Comparison of ENCODE assay signal across 8 cellular contexts in the genomic region with DNA sequence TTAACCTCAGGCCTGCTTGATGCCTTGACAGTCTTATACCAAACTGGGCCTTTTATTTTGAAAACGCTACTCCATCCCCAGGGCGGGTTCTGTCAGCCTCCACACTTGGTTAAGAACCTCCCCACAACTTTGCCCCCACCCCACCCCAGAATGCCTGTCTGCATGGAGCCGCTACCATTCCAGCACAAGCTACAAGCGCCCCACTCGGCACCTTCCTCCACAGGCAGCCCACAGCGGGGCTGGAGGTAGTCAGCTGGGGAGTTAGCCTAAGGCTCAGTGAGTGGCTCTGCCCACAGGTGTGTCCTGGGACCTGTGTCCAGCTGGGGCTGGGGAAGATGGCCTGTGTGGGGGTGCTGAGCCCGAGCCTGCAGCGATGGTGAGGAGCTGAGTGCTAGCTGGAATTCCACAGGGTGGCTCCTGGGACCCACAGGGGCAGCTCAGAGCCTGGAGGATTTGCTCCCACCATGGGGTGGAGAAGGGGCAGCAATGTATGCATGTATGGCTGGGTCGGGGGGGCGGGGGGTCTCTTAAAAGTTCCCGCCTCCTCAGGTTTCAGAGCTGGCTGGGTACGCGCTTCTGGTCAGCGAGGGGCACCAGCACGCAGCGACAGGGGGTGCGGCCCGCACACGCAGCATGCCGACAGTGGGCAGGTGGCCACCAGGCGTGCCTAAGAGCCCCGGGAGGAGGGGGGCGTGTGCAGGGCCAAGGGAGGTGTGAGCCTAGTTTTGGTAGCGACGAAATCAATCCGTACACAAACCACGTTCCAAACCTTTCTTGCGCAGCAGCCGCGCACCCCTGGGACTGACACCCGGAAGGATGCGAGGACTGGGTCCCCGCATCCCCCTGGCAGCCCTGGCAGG. TPM values are rescaled to one million over a fixed set of nuclear protein-coding genes. Genes with fewer than 3 reads are reported as not detected.
A peak's percentile ranks its signal among the peaks of the same experiment; 100 is the strongest.
DNase-seq lines count a peak whose midpoint lies in the region; ATAC-seq, FAIRE-seq and TF ChIP-seq lines count a peak whose summit lies in the region.

No MANE protein-coding gene starts in this region.

- ATAC-seq in lower lobe of right lung (peak; percentile 32 to 44), GM18502 (IDR thresholded peaks at IDR 0.05; ENCODE audit: poor library complexity, unreplicated experiment) (no peak), esophagus mucosa (no peak), GM21515 (IDR thresholded peaks at IDR 0.05; ENCODE audit: unreplicated experiment) (no peak)

- H3K27me3 ChIP-seq in bronchial epithelial cell (ENCODE audit: control insufficient read depth, insufficient read depth, low read length) (no peaks in the 10 kb centered on the region), lower lobe of right lung (ENCODE audit: low read depth) (peaks cover 7% of the 10 kb centered on the region), transverse colon (peaks cover 29% of the 10 kb centered on the region)

- H3K36me3 Mint-ChIP-seq in activated CD4-positive, alpha-beta T cell treated with anti-CD3 and anti-CD28 coated beads, Interleukin-2, amount 10 ng/mL, durations not matched to agents 24 days and 14 days (ENCODE audit: low read depth) = no peaks in the 10 kb centered on the region

- H3K4me1 Mint-ChIP-seq in activated CD4-positive, alpha-beta T cell treated with anti-CD3 and anti-CD28 coated beads, Interleukin-2, amount 10 ng/mL, durations not matched to agents 24 days and 14 days = no peaks in the 10 kb centered on the region

- no peak for TF ChIP-seq EP300 in transverse colon (IDR thresholded peaks at IDR 0.05; ENCODE audit: low read depth)

- H3K36me3 ChIP-seq in bronchial epithelial cell (ENCODE audit: control insufficient read depth, insufficient read depth, low read length) (no peaks in the 10 kb centered on the region), lower lobe of right lung (no peaks in the 10 kb centered on the region), transverse colon (no peaks in the 10 kb centered on the region)

- TF ChIP-seq POLR2A in transverse colon (IDR thresholded peaks at IDR 0.05) = no peak

- no peaks in the 10 kb centered on the region for H3K9me3 Mint-ChIP-seq in activated CD4-positive, alpha-beta T cell treated with anti-CD3 and anti-CD28 coated beads, Interleukin-2, amount 10 ng/mL, durations not matched to agents 24 days and 14 days

- in situ Hi-C loops in transverse colon (cut with MboI; ENCODE audit: low pct_ligation_motif_present in 1 of 4, low pct_unique_long_range_greater_than_20kb in 1 of 4, low sequenced_read_pairs in 3 of 4) = no loop called here

- no peak for DNase-seq in activated CD4-positive, alpha-beta T cell treated with anti-CD3 and anti-CD28 coated beads, Interleukin-2, amount 10 ng/mL, durations not matched to agents 24 days and 14 days
- DNase-seq in activated CD4-positive, alpha-beta T cell treated with anti-CD3 and anti-CD28 coated beads, Interleukin-2, amount 50 U/mL, for 4 hours = no peak
- no peak for DNase-seq in bronchial epithelial cell (ENCODE audit: low read depth)
- peak; percentile 43 for DNase-seq in lower lobe of right lung
- no peak for DNase-seq in transverse colon

- H3K4me3 ChIP-seq in bronchial epithelial cell (ENCODE audit: low read depth, low read length) (peak overlapping the region; percentile 59), lower lobe of right lung (peak overlapping the region; percentile 76), transverse colon (peak overlapping the region; percentile 42 to 71 (median 66))

- H3K4me1 ChIP-seq in lower lobe of right lung (peaks cover 15% of the 10 kb centered on the region), transverse colon (peaks cover 5 to 9% (median 6%) of the 10 kb centered on the region in 4 donors)

- H3K9me3 ChIP-seq in lower lobe of right lung (no peaks in the 10 kb centered on the region), transverse colon (no peaks in the 10 kb centered on the region)

- WGBS in transverse colon (ENCODE audit: low coverage in 1 of 2), 2 donors = 45% methylated on average over 32 of the region's 33 CpGs; no CpG with 5 or more reads in 1 of the 2 donors

- H3K27ac ChIP-seq in lower lobe of right lung (peak overlapping the region; percentile 64), transverse colon (peak overlapping the region; percentile 64 to 83 (median 68))

- H3K27me3 Mint-ChIP-seq in activated CD4-positive, alpha-beta T cell treated with anti-CD3 and anti-CD28 coated beads, Interleukin-2, amount 10 ng/mL, durations not matched to agents 24 days and 14 days = peaks cover 23% of the 10 kb centered on the region

- intact Hi-C loops in activated CD4-positive, alpha-beta T cell treated with anti-CD3 and anti-CD28 coated beads, Interleukin-2, amount 10 ng/mL, durations not matched to agents 24 days and 14 days (cut with micrococcal nuclease) = loop anchor here (5.0 kb wide), 1 partner anchor 341 kb away; the partner anchor contains the start of gene PIK3C2B
- intact Hi-C loops in lower lobe of right lung (cut with DNase I) = no loop called here
- intact Hi-C loops in transverse colon (cut with DNase I; ENCODE audit: low total_unique reads) = no loop called here

- peak; percentile 9 for TF ChIP-seq CTCF in bronchial epithelial cell (IDR thresholded peaks at IDR 0.05; ENCODE audit: insufficient read depth, low read length, severe bottlenecking)
- no peak for TF ChIP-seq CTCF in lower lobe of right lung (IDR thresholded peaks at IDR 0.05)
- no peak for TF ChIP-seq CTCF in transverse colon (IDR thresholded peaks at IDR 0.05)

- peak overlapping the region; percentile 74 for H3K4me3 Mint-ChIP-seq in activated CD4-positive, alpha-beta T cell treated with anti-CD3 and anti-CD28 coated beads, Interleukin-2, amount 10 ng/mL, durations not matched to agents 24 days and 14 days

- no peak overlapping the region for H3K27ac Mint-ChIP-seq in activated CD4-positive, alpha-beta T cell treated with anti-CD3 and anti-CD28 coated beads, Interleukin-2, amount 10 ng/mL, durations not matched to agents 24 days and 14 days

- no peak for FAIRE-seq in bronchial epithelial cell (lab: Jason Lieb, UNC)

RNA-seq across cellular contexts. Expression of gene ETNK2, which starts 0.9 kb away (rescaled TPM):
- total RNA-seq in activated CD4-positive, alpha-beta T cell treated with anti-CD3 and anti-CD28 coated beads, Interleukin-2, amount 10 ng/mL, durations not matched to agents 24 days and 14 days = 0.07 TPM in 1 of 2 replicates, not detected in the other
- total RNA-seq in bronchial epithelial cell (58.7 and 70.4 TPM in 2 replicates), lower lobe of right lung (4.5 TPM), transverse colon (1 to 10 TPM in 3 of 4 donors, not detected in 1; 1.9 to 3.7 (median 3.3) TPM), esophagus mucosa (2.8 TPM)

RNA-seq across cellular contexts. Expression of gene REN, which starts 15.2 kb away (rescaled TPM):
- not detected in 2 replicates for total RNA-seq in activated CD4-positive, alpha-beta T cell treated with anti-CD3 and anti-CD28 coated beads, Interleukin-2, amount 10 ng/mL, durations not matched to agents 24 days and 14 days
- total RNA-seq in bronchial epithelial cell (0.26 TPM in 2 replicates), lower lobe of right lung (0.59 TPM), transverse colon (1 to 10 TPM in 1 of 4 donors, not detected in 3; 2.7 TPM), esophagus mucosa (not detected)

RNA-seq across cellular contexts. Expression of gene KISS1, which starts 45.4 kb away (rescaled TPM):
- not detected in 2 replicates for total RNA-seq in activated CD4-positive, alpha-beta T cell treated with anti-CD3 and anti-CD28 coated beads, Interleukin-2, amount 10 ng/mL, durations not matched to agents 24 days and 14 days
- total RNA-seq in bronchial epithelial cell = not detected in 2 replicates
- total RNA-seq in lower lobe of right lung = not detected
- not detected for total RNA-seq in transverse colon
- total RNA-seq in esophagus mucosa = not detected

Comparison
In these comparisons a context has a peak if more than half of its experiments do, and no peak if none do; other contexts are left out.
1. ATAC-seq: peak in lower lobe of right lung (2 of 2); none in GM18502 (single experiment), esophagus mucosa (single experiment) and GM21515 (single experiment).
2. RNA of gene ETNK2, which starts 0.9 kb away (total RNA-seq): 58.7 to 70.4 TPM in bronchial epithelial cell; 4.5 TPM in lower lobe of right lung (single experiment), 1.9 to 3.7 TPM in transverse colon, 2.8 TPM in esophagus mucosa (single experiment) and 0.07 TPM in activated CD4-positive, alpha-beta T cell treated with anti-CD3 and anti-CD28 coated beads, Interleukin-2, amount 10 ng/mL, durations not matched to agents 24 days and 14 days; every median in the first group is over 10 times any median in the second.
3. Peak in every context shown above with its lines, with median percentiles within 50 percentile points of each other: H3K4me3 ChIP-seq.